Comparison of ENCODE assay signal across 28 cellular contexts in the genomic region with DNA sequence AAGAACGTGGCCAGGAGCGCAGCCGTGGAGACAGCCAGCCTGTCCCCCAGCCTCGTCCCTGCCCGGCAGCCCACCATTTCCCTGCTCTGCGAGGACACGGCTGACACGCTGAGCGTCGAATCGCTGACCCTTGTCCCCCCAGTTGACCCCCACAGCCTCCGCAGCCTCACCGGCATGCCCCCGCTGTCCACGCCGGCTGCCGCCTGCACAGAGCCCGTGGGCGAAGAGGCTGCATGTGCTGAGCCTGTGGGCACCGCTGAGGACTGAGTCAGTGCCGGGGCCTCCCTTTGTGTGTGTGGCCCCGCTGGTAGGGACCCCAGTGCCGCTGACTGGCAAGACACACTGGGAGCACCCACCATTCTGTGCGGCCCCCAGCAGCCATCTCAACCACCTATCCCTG.
"Had no signal": no experiment of that assay in that cellular context is flagged by ENCODE, and none has a peak within 500 bp of the region (broad histone marks: within the 10 kb centered on the region; RNA-seq: fewer than 3 reads in every experiment).

No MANE protein-coding gene starts in this region.

- DNase-seq: activated CD4-positive, alpha-beta memory T cell treated with anti-CD3 and anti-CD28 coated beads, Interleukin-2, amount 10 ng/mL, durations not matched to agents 7 days and 5 days; activated CD4-positive, alpha-beta T cell treated with anti-CD3 and anti-CD28 coated beads for 48 hours; activated CD4-positive, CD25-positive, alpha-beta regulatory T cell; activated gamma-delta T cell treated with Interleukin-2 at 50 U/mL for 16 hours; amniotic stem cell; colonic mucosa; esophagus squamous epithelium; head of caudate nucleus; left ventricle myocardium superior; mammary epithelial cell; midbrain; natural killer cell; pancreas; psoas muscle; right cardiac atrium; stimulated activated CD4-positive, alpha-beta T cell treated with anti-CD3 and anti-CD28 coated beads, Interleukin-12 subunit alpha, Interleukin-12 subunit beta, amount 100 ng/mL, for 4 hours; stimulated activated CD4-positive, alpha-beta T cell treated with anti-CD3 and anti-CD28 coated beads, Interleukin-4, amount 100 ng/mL, for 4 hours; stomach; SW 1271; T-helper 17 cell; transverse colon; uterus had no signal

- H3K4me1 ChIP-seq: colonic mucosa, pancreas, psoas muscle, transverse colon, uterus had no signal

- H3K9me3 ChIP-seq: breast epithelium, colonic mucosa, esophagus squamous epithelium, gastroesophageal sphincter, neutrophil, pancreas, psoas muscle, stomach, transverse colon, uterus had no signal

- H3K27ac ChIP-seq: breast epithelium, colonic mucosa, esophagus squamous epithelium, gastroesophageal sphincter, neutrophil, pancreas, psoas muscle, stomach, transverse colon, uterus had no signal

- H3K27me3 Mint-ChIP-seq: activated CD4-positive, alpha-beta memory T cell treated with anti-CD3 and anti-CD28 coated beads, Interleukin-2, amount 10 ng/mL, durations not matched to agents 7 days and 5 days; activated naive CD4-positive, alpha-beta T cell treated with anti-CD3 and anti-CD28 coated beads, Interleukin-2, amount 50 U/mL, for 24 hours; central memory CD8-positive, alpha-beta T cell; T-helper 17 cell had no signal

- H3K27me3 ChIP-seq: breast epithelium, colonic mucosa, esophagus squamous epithelium, gastroesophageal sphincter, neutrophil, pancreas, stomach, transverse colon, uterus had no signal

- H3K4me3 Mint-ChIP-seq: activated CD4-positive, alpha-beta memory T cell treated with anti-CD3 and anti-CD28 coated beads, Interleukin-2, amount 10 ng/mL, durations not matched to agents 7 days and 5 days; activated naive CD4-positive, alpha-beta T cell treated with anti-CD3 and anti-CD28 coated beads, Interleukin-2, amount 50 U/mL, for 24 hours; central memory CD8-positive, alpha-beta T cell; natural killer cell; T-helper 17 cell had no signal

- H3K4me3 ChIP-seq: breast epithelium, colonic mucosa, esophagus squamous epithelium, gastroesophageal sphincter, pancreas, psoas muscle, stomach, transverse colon, uterus had no signal

- ATAC-seq: gastroesophageal sphincter, left ventricle myocardium superior, natural killer cell, pancreas, psoas muscle, right cardiac atrium, T-helper 17 cell had no signal

- H3K9me3 Mint-ChIP-seq: activated CD4-positive, alpha-beta memory T cell treated with anti-CD3 and anti-CD28 coated beads, Interleukin-2, amount 10 ng/mL, durations not matched to agents 7 days and 5 days; activated naive CD4-positive, alpha-beta T cell treated with anti-CD3 and anti-CD28 coated beads, Interleukin-2, amount 50 U/mL, for 24 hours; central memory CD8-positive, alpha-beta T cell; natural killer cell had no signal

- H3K27ac Mint-ChIP-seq: activated CD4-positive, alpha-beta memory T cell treated with anti-CD3 and anti-CD28 coated beads, Interleukin-2, amount 10 ng/mL, durations not matched to agents 7 days and 5 days; activated naive CD4-positive, alpha-beta T cell treated with anti-CD3 and anti-CD28 coated beads, Interleukin-2, amount 50 U/mL, for 24 hours; natural killer cell; T-helper 17 cell had no signal

- H3K36me3 ChIP-seq: breast epithelium, colonic mucosa, pancreas, uterus had no signal

- H3K36me3 Mint-ChIP-seq: natural killer cell had no signal

- FAIRE-seq: islet of Langerhans, pancreas had no signal
